In the genomic region with DNA sequence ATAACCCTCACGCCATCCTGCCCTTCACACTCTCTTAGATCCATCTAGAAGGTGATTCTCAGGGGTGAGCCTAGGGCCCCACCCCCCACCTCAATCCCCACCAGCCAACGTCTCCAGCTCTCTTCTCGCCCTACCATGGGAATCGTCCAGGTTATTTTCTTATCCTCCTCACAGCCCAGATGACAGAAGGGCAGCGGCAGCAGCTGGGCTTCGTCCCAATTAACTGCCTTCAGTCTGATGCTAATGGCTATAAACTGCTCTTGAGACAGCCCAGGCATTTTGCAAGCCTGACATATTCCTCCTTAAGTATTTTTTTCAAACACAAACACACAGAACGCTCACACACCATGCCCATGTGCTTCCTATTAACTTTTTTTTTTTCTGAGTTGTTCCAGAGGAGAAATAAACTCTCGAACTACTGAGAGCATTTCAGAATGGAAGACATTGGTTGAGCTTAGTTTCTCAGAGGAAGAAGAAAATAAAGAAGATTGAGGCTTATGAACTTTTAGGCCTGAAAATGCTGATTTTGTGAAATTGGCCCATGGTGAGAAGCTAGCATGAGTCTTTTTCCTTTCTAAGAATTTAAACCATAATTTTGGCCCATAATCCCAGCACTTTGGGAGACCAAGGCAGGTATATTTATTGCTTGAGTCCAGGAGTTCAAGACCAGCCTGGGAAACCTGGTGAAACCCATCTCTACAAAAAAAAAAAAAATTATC, we compare ENCODE assay signal across 15 cellular contexts.
DNase-seq lines count a peak whose midpoint lies in the region; ATAC-seq, FAIRE-seq and TF ChIP-seq lines count a peak whose summit lies in the region.
"Had no signal": no experiment of that assay in that cellular context is flagged by ENCODE, and none has a peak within 500 bp of the region (broad histone marks: within the 10 kb centered on the region; RNA-seq: fewer than 3 reads in every experiment).

No MANE protein-coding gene starts in this region.

- no peak for ATAC-seq in GM19324 (IDR thresholded peaks at IDR 0.05; ENCODE audit: low FRiP score, unreplicated experiment)

- no peaks in the 10 kb centered on the region for H3K9me3 ChIP-seq in astrocyte (ENCODE audit: insufficient read depth, low read depth, low read length)

- H3K27me3 Mint-ChIP-seq in astrocyte (ENCODE audit: low read depth, unreplicated experiment) (peaks cover 17% of the 10 kb centered on the region), progenitor cell of endocrine pancreas (peaks cover 16% of the 10 kb centered on the region)

- no peak overlapping the region for H3K9ac ChIP-seq in astrocyte (ENCODE audit: low read length)

- H3K4me3 ChIP-seq in astrocyte (ENCODE audit: insufficient read depth, low read depth, low read length) (no peak overlapping the region), coronary artery (no peak overlapping the region)

- H3K4me1 Mint-ChIP-seq in astrocyte (ENCODE audit: low read depth, unreplicated experiment) (no peaks in the 10 kb centered on the region), progenitor cell of endocrine pancreas (ENCODE audit: low read depth) (no peaks in the 10 kb centered on the region)

- no peak overlapping the region for H2AFZ ChIP-seq in astrocyte (ENCODE audit: low read depth, low read length)

- DNase-seq in HCEC 1CT = peak; percentile 1
- DNase-seq in astrocyte (ENCODE audit: low read depth) = peak; percentile 39
- peak; percentile 33 for DNase-seq in iris pigment epithelial cell (ENCODE audit: low read depth)
- peak; percentile 79 for DNase-seq in stromal cell of bone marrow (ENCODE audit: low read depth)
- no peak for DNase-seq in coronary artery (ENCODE audit: low spot score)
- no peak for DNase-seq in progenitor cell of endocrine pancreas (ENCODE audit: low spot score, unreplicated experiment)
- DNase-seq in activated gamma-delta T cell treated with Interleukin-2 at 50 U/mL for 16 hours = no peak
- DNase-seq: activated CD8-positive, alpha-beta memory T cell treated with anti-CD3 and anti-CD28 coated beads, Interleukin-2, amount 50 U/mL, for 4 hours; DMS53; left cardiac atrium; NCI-H146; posterior cingulate gyrus had no signal

- no peaks in the 10 kb centered on the region for H3K36me3 ChIP-seq in astrocyte (ENCODE audit: insufficient read depth, low read length)

- H3K79me2 ChIP-seq in astrocyte (ENCODE audit: insufficient read depth, low read length) = no peaks in the 10 kb centered on the region

- peaks cover 15% of the 10 kb centered on the region for H3K27me3 ChIP-seq in astrocyte (ENCODE audit: insufficient read depth, low read length)

- no peak overlapping the region for H3K4me2 ChIP-seq in astrocyte (ENCODE audit: low read length)

- H3K27ac Mint-ChIP-seq in astrocyte (ENCODE audit: unreplicated experiment) (no peak overlapping the region), progenitor cell of endocrine pancreas (no peak overlapping the region)

- H3K4me3 Mint-ChIP-seq in astrocyte (ENCODE audit: unreplicated experiment) = no peak overlapping the region
- H3K4me3 Mint-ChIP-seq in progenitor cell of endocrine pancreas (ENCODE audit: low read depth) = no peak overlapping the region

- H3K36me3 Mint-ChIP-seq in astrocyte (ENCODE audit: low read depth, unreplicated experiment) (no peaks in the 10 kb centered on the region), progenitor cell of endocrine pancreas (ENCODE audit: insufficient read depth) (no peaks in the 10 kb centered on the region)

- TF ChIP-seq CTCF in astrocyte (IDR thresholded peaks at IDR 0.05; ENCODE audit: insufficient read depth, low read depth, low read length) (no peak), coronary artery (IDR thresholded peaks at IDR 0.05) (no peak), progenitor cell of endocrine pancreas (IDR thresholded peaks at IDR 0.05; ENCODE audit: unreplicated experiment) (no peak)

- H4K20me1 ChIP-seq in astrocyte (ENCODE audit: insufficient read depth, low read length) = no peaks in the 10 kb centered on the region

- FAIRE-seq in astrocyte (lab: Jason Lieb, UNC) = no peak
- FAIRE-seq: RCC 7860 had no signal

- no peaks in the 10 kb centered on the region for H3K4me1 ChIP-seq in astrocyte (ENCODE audit: insufficient read depth, low read length)

- H3K27ac ChIP-seq in astrocyte (ENCODE audit: low read depth, low read length) (no peak overlapping the region), coronary artery (no peak overlapping the region)
- H3K27ac ChIP-seq: epithelial cell of prostate had no signal

- H3K9me3 Mint-ChIP-seq in astrocyte (ENCODE audit: unreplicated experiment) (no peaks in the 10 kb centered on the region), progenitor cell of endocrine pancreas (ENCODE audit: low read depth) (no peaks in the 10 kb centered on the region)

Comparison
In these comparisons a context has a peak if more than half of its experiments do, and no peak if none do; other contexts are left out.
1. DNase-seq: peak in HCEC 1CT (single experiment), astrocyte (single experiment), iris pigment epithelial cell (single experiment) and stromal cell of bone marrow (single experiment); none in coronary artery (single experiment), progenitor cell of endocrine pancreas (single experiment) and activated gamma-delta T cell treated with Interleukin-2 at 50 U/mL for 16 hours (single experiment).